1 cellular context compared by ENCODE assay signal in genomic region chr6:62974452-62974851, GRCh38.
TF ChIP-seq lines count a peak whose summit lies in the region.

No MANE protein-coding gene starts in this region.

TF ChIP-seq in GM12878, 131 proteins besides CTCF, POLR2A, EP300 and RAD21 (continued from another document):
- TF ChIP-seq USF2 (IDR thresholded peaks at IDR 0.05; ENCODE audit: borderline replicate concordance, low read depth, low read length) (no peak), KAT2A (conservative IDR thresholded peaks at IDR 0.05; ENCODE audit: control insufficient read depth, low read depth, low read length) (no peak), MLLT1 (IDR thresholded peaks at IDR 0.05) (0 out of 2 replicates have a peak, but pooled peaks have one; percentile 32), PRDM15 (CRISPR knock-in tag; IDR thresholded peaks at IDR 0.05) (no peak), CBFB (IDR thresholded peaks at IDR 0.05; ENCODE audit: low read depth) (no peak), BCL11A (IDR thresholded peaks at IDR 0.05; ENCODE audit: low read depth, low read length) (peak; percentile 18; the same call in 1 of the 2 replicates), RAD51 (IDR thresholded peaks at IDR 0.05) (no peak), ZNF217 (IDR thresholded peaks at IDR 0.05) (0 out of 2 replicates have a peak, but pooled peaks have one; percentile 33), ZNF687 (IDR thresholded peaks at IDR 0.05) (no peak), BHLHE40 (IDR thresholded peaks at IDR 0.05; ENCODE audit: borderline replicate concordance in 1 of 2, low read depth in 2 of 2, low read length in 1 of 2) (peak; percentile 84 to 91), JUNB (IDR thresholded peaks at IDR 0.05) (no peak), ATF7 (IDR thresholded peaks at IDR 0.05; ENCODE audit: low read depth) (peak; percentile 32; the same call in 1 of the 2 replicates), CREB1 (IDR thresholded peaks at IDR 0.05; ENCODE audit: low read depth) (no peak), IKZF2 (IDR thresholded peaks at IDR 0.05) (peak; percentile 78 to 87; a peak in 3 of 4 replicates), IKZF1 (conservative IDR thresholded peaks at IDR 0.05) (peak; percentile 64; the same call in 1 of the 2 replicates), MYB (IDR thresholded peaks at IDR 0.05; ENCODE audit: borderline replicate concordance, low read depth, low read length) (no peak), HDAC2 (IDR thresholded peaks at IDR 0.05) (no peak)
- TF ChIP-seq, protein P1, sequence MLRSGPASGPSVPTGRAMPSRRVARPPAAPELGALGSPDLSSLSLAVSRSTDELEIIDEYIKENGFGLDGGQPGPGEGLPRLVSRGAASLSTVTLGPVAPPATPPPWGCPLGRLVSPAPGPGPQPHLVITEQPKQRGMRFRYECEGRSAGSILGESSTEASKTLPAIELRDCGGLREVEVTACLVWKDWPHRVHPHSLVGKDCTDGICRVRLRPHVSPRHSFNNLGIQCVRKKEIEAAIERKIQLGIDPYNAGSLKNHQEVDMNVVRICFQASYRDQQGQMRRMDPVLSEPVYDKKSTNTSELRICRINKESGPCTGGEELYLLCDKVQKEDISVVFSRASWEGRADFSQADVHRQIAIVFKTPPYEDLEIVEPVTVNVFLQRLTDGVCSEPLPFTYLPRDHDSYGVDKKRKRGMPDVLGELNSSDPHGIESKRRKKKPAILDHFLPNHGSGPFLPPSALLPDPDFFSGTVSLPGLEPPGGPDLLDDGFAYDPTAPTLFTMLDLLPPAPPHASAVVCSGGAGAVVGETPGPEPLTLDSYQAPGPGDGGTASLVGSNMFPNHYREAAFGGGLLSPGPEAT (IDR thresholded peaks at IDR 0.05; ENCODE audit: low read depth), result peak; percentile 61; the same call in 1 of the 2 replicates
- TF ChIP-seq, protein P2, sequence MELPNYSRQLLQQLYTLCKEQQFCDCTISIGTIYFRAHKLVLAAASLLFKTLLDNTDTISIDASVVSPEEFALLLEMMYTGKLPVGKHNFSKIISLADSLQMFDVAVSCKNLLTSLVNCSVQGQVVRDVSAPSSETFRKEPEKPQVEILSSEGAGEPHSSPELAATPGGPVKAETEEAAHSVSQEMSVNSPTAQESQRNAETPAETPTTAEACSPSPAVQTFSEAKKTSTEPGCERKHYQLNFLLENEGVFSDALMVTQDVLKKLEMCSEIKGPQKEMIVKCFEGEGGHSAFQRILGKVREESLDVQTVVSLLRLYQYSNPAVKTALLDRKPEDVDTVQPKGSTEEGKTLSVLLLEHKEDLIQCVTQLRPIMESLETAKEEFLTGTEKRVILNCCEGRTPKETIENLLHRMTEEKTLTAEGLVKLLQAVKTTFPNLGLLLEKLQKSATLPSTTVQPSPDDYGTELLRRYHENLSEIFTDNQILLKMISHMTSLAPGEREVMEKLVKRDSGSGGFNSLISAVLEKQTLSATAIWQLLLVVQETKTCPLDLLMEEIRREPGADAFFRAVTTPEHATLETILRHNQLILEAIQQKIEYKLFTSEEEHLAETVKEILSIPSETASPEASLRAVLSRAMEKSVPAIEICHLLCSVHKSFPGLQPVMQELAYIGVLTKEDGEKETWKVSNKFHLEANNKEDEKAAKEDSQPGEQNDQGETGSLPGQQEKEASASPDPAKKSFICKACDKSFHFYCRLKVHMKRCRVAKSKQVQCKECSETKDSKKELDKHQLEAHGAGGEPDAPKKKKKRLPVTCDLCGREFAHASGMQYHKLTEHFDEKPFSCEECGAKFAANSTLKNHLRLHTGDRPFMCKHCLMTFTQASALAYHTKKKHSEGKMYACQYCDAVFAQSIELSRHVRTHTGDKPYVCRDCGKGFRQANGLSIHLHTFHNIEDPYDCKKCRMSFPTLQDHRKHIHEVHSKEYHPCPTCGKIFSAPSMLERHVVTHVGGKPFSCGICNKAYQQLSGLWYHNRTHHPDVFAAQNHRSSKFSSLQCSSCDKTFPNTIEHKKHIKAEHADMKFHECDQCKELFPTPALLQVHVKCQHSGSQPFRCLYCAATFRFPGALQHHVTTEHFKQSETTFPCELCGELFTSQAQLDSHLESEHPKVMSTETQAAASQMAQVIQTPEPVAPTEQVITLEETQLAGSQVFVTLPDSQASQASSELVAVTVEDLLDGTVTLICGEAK (IDR thresholded peaks at IDR 0.05; ENCODE audit: borderline replicate concordance), result peak; percentile 56; the same call in 1 of the 2 replicates
TF ChIP-seq in GM12878: peak in this region for 12.
